ENCODE assay signal across 2 cellular contexts in the genomic region with DNA sequence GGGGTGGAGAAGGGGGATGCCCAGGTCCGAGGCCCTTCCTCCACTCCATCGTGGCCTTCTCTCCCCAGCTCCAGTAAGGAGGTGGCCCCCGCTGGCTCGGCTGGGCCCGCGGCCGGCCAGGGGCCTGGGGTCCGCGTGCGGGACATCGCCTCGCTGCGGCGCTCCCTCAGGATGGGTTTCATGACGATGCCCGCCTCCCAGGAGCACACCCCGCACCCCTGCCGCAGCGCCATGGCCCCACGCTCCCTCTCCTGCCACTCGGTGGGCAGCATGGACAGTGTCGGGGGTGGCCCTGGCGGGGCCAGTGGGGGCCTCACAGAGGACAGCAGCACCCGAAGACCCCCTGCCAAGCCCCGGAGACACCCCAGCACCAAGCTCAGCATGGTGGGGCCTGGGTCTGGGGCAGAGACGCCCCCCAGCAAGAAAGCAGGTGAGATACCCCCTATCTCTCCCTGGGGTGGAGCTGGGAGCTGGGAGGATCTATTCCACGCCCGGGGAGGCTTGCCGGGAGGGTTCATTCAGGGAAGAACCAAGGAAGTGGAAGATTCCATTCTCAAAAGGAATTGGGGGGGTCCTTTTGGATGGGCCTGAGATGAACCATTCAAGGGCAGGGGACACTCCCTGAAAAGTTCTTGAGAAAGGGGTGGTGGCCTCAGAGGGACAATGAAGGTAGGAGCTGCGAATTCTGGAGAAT.
A peak's percentile ranks its signal among the peaks of the same experiment; 100 is the strongest.
TF ChIP-seq lines count a peak whose summit lies in the region.

No MANE protein-coding gene starts in this region.

TF ChIP-seq in HepG2, 621 proteins besides CTCF, POLR2A, EP300 and RAD21 (continues in another document):
- no peak for TF ChIP-seq ZNF207 (IDR thresholded peaks at IDR 0.05; ENCODE audit: borderline replicate concordance)
- TF ChIP-seq, protein P1, sequence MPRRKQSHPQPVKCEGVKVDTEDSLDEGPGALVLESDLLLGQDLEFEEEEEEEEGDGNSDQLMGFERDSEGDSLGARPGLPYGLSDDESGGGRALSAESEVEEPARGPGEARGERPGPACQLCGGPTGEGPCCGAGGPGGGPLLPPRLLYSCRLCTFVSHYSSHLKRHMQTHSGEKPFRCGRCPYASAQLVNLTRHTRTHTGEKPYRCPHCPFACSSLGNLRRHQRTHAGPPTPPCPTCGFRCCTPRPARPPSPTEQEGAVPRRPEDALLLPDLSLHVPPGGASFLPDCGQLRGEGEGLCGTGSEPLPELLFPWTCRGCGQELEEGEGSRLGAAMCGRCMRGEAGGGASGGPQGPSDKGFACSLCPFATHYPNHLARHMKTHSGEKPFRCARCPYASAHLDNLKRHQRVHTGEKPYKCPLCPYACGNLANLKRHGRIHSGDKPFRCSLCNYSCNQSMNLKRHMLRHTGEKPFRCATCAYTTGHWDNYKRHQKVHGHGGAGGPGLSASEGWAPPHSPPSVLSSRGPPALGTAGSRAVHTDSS (CRISPR knock-in tag; conservative IDR thresholded peaks at IDR 0.05) = no peak
- TF ChIP-seq MTF2 (CRISPR knock-in tag; IDR thresholded peaks at IDR 0.05; ENCODE audit: borderline replicate concordance) = no peak
- TF ChIP-seq HMG20A (CRISPR knock-in tag; IDR thresholded peaks at IDR 0.05; ENCODE audit: borderline replicate concordance) = no peak
- TF ChIP-seq AGO2 (optimal IDR thresholded peaks at IDR 0.05; ENCODE audit: low read depth, low read length) = peak; percentile 20
- TF ChIP-seq ZNF432 (CRISPR knock-in tag; IDR thresholded peaks at IDR 0.05; ENCODE audit: borderline replicate concordance) = no peak
- no peak for TF ChIP-seq RFX5 (IDR thresholded peaks at IDR 0.05; ENCODE audit: low read depth, low read length)
- no peak for TF ChIP-seq ZNF614 (CRISPR knock-in tag; IDR thresholded peaks at IDR 0.05; ENCODE audit: borderline replicate concordance)
- TF ChIP-seq, protein P2, sequence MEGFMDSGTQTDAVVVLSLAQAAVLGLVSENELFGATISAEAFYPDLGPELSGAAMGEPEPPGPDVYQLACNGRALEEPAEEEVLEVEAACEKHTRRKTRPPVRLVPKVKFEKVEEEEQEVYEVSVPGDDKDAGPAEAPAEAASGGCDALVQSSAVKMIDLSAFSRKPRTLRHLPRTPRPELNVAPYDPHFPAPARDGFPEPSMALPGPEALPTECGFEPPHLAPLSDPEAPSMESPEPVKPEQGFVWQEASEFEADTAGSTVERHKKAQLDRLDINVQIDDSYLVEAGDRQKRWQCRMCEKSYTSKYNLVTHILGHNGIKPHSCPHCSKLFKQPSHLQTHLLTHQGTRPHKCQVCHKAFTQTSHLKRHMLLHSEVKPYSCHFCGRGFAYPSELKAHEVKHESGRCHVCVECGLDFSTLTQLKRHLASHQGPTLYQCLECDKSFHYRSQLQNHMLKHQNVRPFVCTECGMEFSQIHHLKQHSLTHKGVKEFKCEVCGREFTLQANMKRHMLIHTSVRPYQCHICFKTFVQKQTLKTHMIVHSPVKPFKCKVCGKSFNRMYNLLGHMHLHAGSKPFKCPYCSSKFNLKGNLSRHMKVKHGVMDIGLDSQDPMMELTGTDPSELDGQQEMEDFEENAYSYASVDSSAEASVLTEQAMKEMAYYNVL (CRISPR knock-in tag; IDR thresholded peaks at IDR 0.05; ENCODE audit: borderline replicate concordance) = no peak
- TF ChIP-seq, protein P3, sequence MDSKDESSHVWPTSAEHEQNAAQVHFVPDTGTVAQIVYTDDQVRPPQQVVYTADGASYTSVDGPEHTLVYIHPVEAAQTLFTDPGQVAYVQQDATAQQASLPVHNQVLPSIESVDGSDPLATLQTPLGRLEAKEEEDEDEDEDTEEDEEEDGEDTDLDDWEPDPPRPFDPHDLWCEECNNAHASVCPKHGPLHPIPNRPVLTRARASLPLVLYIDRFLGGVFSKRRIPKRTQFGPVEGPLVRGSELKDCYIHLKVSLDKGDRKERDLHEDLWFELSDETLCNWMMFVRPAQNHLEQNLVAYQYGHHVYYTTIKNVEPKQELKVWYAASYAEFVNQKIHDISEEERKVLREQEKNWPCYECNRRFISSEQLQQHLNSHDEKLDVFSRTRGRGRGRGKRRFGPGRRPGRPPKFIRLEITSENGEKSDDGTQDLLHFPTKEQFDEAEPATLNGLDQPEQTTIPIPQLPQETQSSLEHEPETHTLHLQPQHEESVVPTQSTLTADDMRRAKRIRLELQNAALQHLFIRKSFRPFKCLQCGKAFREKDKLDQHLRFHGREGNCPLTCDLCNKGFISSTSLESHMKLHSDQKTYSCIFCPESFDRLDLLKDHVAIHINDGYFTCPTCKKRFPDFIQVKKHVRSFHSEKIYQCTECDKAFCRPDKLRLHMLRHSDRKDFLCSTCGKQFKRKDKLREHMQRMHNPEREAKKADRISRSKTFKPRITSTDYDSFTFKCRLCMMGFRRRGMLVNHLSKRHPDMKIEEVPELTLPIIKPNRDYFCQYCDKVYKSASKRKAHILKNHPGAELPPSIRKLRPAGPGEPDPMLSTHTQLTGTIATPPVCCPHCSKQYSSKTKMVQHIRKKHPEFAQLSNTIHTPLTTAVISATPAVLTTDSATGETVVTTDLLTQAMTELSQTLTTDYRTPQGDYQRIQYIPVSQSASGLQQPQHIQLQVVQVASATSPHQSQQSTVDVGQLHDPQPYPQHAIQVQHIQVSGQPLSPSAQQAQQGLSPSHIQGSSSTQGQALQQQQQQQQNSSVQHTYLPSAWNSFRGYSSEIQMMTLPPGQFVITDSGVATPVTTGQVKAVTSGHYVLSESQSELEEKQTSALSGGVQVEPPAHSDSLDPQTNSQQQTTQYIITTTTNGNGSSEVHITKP (CRISPR knock-in tag; IDR thresholded peaks at IDR 0.05; ENCODE audit: low read depth) = peak; percentile 97
- TF ChIP-seq, protein P4, sequence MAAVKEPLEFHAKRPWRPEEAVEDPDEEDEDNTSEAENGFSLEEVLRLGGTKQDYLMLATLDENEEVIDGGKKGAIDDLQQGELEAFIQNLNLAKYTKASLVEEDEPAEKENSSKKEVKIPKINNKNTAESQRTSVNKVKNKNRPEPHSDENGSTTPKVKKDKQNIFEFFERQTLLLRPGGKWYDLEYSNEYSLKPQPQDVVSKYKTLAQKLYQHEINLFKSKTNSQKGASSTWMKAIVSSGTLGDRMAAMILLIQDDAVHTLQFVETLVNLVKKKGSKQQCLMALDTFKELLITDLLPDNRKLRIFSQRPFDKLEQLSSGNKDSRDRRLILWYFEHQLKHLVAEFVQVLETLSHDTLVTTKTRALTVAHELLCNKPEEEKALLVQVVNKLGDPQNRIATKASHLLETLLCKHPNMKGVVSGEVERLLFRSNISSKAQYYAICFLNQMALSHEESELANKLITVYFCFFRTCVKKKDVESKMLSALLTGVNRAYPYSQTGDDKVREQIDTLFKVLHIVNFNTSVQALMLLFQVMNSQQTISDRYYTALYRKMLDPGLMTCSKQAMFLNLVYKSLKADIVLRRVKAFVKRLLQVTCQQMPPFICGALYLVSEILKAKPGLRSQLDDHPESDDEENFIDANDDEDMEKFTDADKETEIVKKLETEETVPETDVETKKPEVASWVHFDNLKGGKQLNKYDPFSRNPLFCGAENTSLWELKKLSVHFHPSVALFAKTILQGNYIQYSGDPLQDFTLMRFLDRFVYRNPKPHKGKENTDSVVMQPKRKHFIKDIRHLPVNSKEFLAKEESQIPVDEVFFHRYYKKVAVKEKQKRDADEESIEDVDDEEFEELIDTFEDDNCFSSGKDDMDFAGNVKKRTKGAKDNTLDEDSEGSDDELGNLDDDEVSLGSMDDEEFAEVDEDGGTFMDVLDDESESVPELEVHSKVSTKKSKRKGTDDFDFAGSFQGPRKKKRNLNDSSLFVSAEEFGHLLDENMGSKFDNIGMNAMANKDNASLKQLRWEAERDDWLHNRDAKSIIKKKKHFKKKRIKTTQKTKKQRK (IDR thresholded peaks at IDR 0.05; ENCODE audit: low read length) = no peak
- no peak for TF ChIP-seq MED8 (CRISPR knock-in tag; IDR thresholded peaks at IDR 0.05; ENCODE audit: insufficient replicate concordance)
- TF ChIP-seq HMGA1 (CRISPR knock-in tag; conservative IDR thresholded peaks at IDR 0.05) = no peak
- peak; percentile 69; the same call in 1 of the 2 replicates for TF ChIP-seq BHLHE40 (IDR thresholded peaks at IDR 0.05; ENCODE audit: low read length)
- TF ChIP-seq GABPB1 (CRISPR knock-in tag; IDR thresholded peaks at IDR 0.05) = peak; percentile 16; the same call in 1 of the 2 replicates

TF ChIP-seq in HEK293T, 16 proteins besides CTCF, POLR2A, EP300 and RAD21:
- TF ChIP-seq LEF1 (IDR thresholded peaks at IDR 0.05; ENCODE audit: borderline replicate concordance) = no peak
- no peak for TF ChIP-seq ELF4 (IDR thresholded peaks at IDR 0.05)
- no peak for TF ChIP-seq TARDBP (IDR thresholded peaks at IDR 0.05)
- no peak for TF ChIP-seq SP1 (IDR thresholded peaks at IDR 0.05)
- TF ChIP-seq BHLHE40 (IDR thresholded peaks at IDR 0.05; ENCODE audit: borderline replicate concordance) = no peak
- no peak for TF ChIP-seq HDGF (IDR thresholded peaks at IDR 0.05; ENCODE audit: borderline replicate concordance)
- TF ChIP-seq CTBP1 (IDR thresholded peaks at IDR 0.05; ENCODE audit: borderline replicate concordance) = no peak
- TF ChIP-seq FOXM1 (IDR thresholded peaks at IDR 0.05; ENCODE audit: borderline replicate concordance) = no peak
- no peak for TF ChIP-seq SUZ12 (IDR thresholded peaks at IDR 0.05)
TF ChIP-seq in HEK293T: peak in this region for 0.
